19 cellular contexts compared by ENCODE assay signal in the genomic region with DNA sequence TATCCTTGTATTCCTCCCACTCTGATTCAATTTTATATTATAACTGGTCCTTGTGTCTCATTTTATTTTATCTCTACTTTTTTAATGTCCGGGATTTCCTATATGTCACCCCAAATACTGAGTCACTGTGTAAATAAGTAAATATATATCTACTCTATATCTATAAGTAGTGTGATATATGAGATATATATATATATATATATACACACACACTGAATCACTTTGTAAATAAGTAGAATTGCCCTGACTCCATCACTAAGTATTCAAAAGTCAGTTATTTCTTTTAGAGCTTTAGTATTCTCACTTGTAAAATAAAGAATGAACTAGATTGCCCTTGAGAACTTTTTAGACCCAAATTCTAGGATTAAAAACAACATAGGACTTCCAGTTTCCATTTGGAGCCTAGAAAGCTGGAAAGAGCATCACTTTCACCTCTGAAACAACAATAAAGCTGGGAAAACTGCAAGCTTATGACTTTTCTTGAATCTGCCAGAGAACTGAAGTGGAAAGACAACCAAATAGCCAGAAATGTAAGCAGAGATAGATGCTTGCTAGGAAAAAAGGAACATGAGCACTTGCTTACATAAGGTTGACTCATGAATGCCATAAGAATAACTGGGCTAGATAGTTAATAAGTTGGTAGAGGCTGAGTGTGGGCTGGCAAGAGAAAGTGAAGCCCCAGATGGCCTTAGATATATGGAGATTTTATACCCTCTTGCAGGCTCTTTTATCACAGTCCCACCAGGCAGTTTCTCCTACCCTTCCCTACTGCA.
DNase-seq lines count a peak whose midpoint lies in the region; ATAC-seq and TF ChIP-seq lines count a peak whose summit lies in the region.
"Had no signal": no experiment of that assay in that cellular context is flagged by ENCODE, and none has a peak within 500 bp of the region (broad histone marks: within the 10 kb centered on the region; RNA-seq: fewer than 3 reads in every experiment).

No MANE protein-coding gene starts in this region.

- peak overlapping the region; percentile 53 for H3K27ac Mint-ChIP-seq in osteocyte (ENCODE audit: unreplicated experiment)
- H3K27ac Mint-ChIP-seq: activated naive CD8-positive, alpha-beta T cell treated with anti-CD3 and anti-CD28 coated beads for 36 hours; GM23338; progenitor cell of endocrine pancreas had no signal

- ATAC-seq in GM21737 (IDR thresholded peaks at IDR 0.05; ENCODE audit: unreplicated experiment): no peak
- no peak for ATAC-seq in GM21447 (IDR thresholded peaks at IDR 0.05; ENCODE audit: unreplicated experiment)
- ATAC-seq in sciatic nerve: no peak
- ATAC-seq: activated T-cell treated with anti-CD3 and anti-CD28 coated beads, Interleukin-2, amount 50 U/mL, for 4 hours; GM23338; left ventricle myocardium superior had no signal

- peaks cover 11% of the 10 kb centered on the region for H3K4me1 Mint-ChIP-seq in osteocyte (ENCODE audit: unreplicated experiment)
- H3K4me1 Mint-ChIP-seq: activated naive CD8-positive, alpha-beta T cell treated with anti-CD3 and anti-CD28 coated beads for 36 hours; GM23338 had no signal

- no peaks in the 10 kb centered on the region for H3K4me1 ChIP-seq in adipocyte (ENCODE audit: control insufficient read depth, insufficient read depth, low read length)

- H3K9ac ChIP-seq in adipocyte (ENCODE audit: low read length): no peak overlapping the region

- DNase-seq in DMS53 treated with DMSO at 0.1 percent for 48 hours (lab: John Stamatoyannopoulos, UW; ENCODE audit: unreplicated experiment) (peak; percentile 14), adipocyte (ENCODE audit: low read depth) (peak; percentile 54), fibroblast of peridontal ligament (ENCODE audit: extremely low read depth) (peak; percentile 87), osteocyte (ENCODE audit: extremely low spot score, unreplicated experiment) (no peak), retina (no peak), sciatic nerve (ENCODE audit: low spot score) (no peak)
- DNase-seq: activated CD4-positive, alpha-beta T cell treated with anti-CD3 and anti-CD28 coated beads, Interleukin-2, amount 50 U/mL, for 1 hour; activated naive CD8-positive, alpha-beta T cell treated with anti-CD3 and anti-CD28 coated beads for 36 hours; activated T-cell treated with anti-CD3 and anti-CD28 coated beads, Interleukin-2, amount 50 U/mL, for 4 hours; DMS79; left ventricle myocardium superior; NCI-H2081 treated with DMSO at 0.1 percent for 48 hours; NCI-H69; PC-9; substantia nigra had no signal

- no peaks in the 10 kb centered on the region for H3K9me3 ChIP-seq in adipocyte (ENCODE audit: control insufficient read depth, low read length)

- H3K9me3 Mint-ChIP-seq in osteocyte (ENCODE audit: unreplicated experiment): no peaks in the 10 kb centered on the region
- H3K9me3 Mint-ChIP-seq: activated naive CD8-positive, alpha-beta T cell treated with anti-CD3 and anti-CD28 coated beads for 36 hours; activated T-cell treated with anti-CD3 and anti-CD28 coated beads, Interleukin-2, amount 50 U/mL, for 4 hours; GM23338 had no signal

- no peak for TF ChIP-seq CTCF in osteocyte (IDR thresholded peaks at IDR 0.05)

- intact Hi-C loops in sciatic nerve (cut with DNase I): no loop called here

- H3K27me3 Mint-ChIP-seq in osteocyte (ENCODE audit: unreplicated experiment): no peaks in the 10 kb centered on the region
- H3K27me3 Mint-ChIP-seq: progenitor cell of endocrine pancreas had no signal

- no peak overlapping the region for H3K4me3 Mint-ChIP-seq in osteocyte (ENCODE audit: unreplicated experiment)
- H3K4me3 Mint-ChIP-seq: activated naive CD8-positive, alpha-beta T cell treated with anti-CD3 and anti-CD28 coated beads for 36 hours; activated T-cell treated with anti-CD3 and anti-CD28 coated beads, Interleukin-2, amount 50 U/mL, for 4 hours; GM23338 had no signal

- no peaks in the 10 kb centered on the region for H3K27me3 ChIP-seq in adipocyte (replicated peaks; ENCODE audit: control insufficient read depth, insufficient read depth, low read length)

- no peaks in the 10 kb centered on the region for H3K36me3 ChIP-seq in adipocyte (ENCODE audit: control insufficient read depth, insufficient read depth, low read length, severe bottlenecking)

- no peak overlapping the region for H3K4me3 ChIP-seq in adipocyte (ENCODE audit: low read length)
- H3K4me3 ChIP-seq: GM23338, PC-9 had no signal

- H3K36me3 Mint-ChIP-seq in osteocyte (ENCODE audit: unreplicated experiment): no peaks in the 10 kb centered on the region
- H3K36me3 Mint-ChIP-seq: activated naive CD8-positive, alpha-beta T cell treated with anti-CD3 and anti-CD28 coated beads for 36 hours had no signal

Comparison
In these comparisons a context has a peak if more than half of its experiments do, and no peak if none do; other contexts are left out.
1. DNase-seq: peak in DMS53 treated with DMSO at 0.1 percent for 48 hours (single experiment), adipocyte (single experiment) and fibroblast of peridontal ligament (single experiment); none in osteocyte (single experiment), retina (single experiment) and sciatic nerve (single experiment).